In genomic region chr15:98647026-98647773, GRCh38 we compare ENCODE assay signal across 1 cellular context.
TF ChIP-seq lines count a peak whose summit lies in the region.

No MANE protein-coding gene starts in this region.

TF ChIP-seq in HepG2, 621 proteins besides CTCF, POLR2A, EP300 and RAD21 (continued from another document and continues in another):
- TF ChIP-seq FOXP1 (IDR thresholded peaks at IDR 0.05) (no peak), FOXP1 (CRISPR knock-in tag; IDR thresholded peaks at IDR 0.05) (no peak), ZNF672 (CRISPR knock-in tag; IDR thresholded peaks at IDR 0.05) (no peak), ZNF30 (CRISPR knock-in tag; IDR thresholded peaks at IDR 0.05) (0 out of 2 replicates have a peak, but pooled peaks have one; percentile 61), ARHGAP35 (CRISPR knock-in tag; IDR thresholded peaks at IDR 0.05; ENCODE audit: borderline replicate concordance) (no peak; the same call in 1 of the 2 replicates), ZNF501 (CRISPR knock-in tag; IDR thresholded peaks at IDR 0.05) (peak; percentile 66; the same call in 1 of the 2 replicates), TOPORS (CRISPR knock-in tag; IDR thresholded peaks at IDR 0.05) (peak; percentile 91; the same call in 1 of the 2 replicates), CHCHD3 (CRISPR knock-in tag; IDR thresholded peaks at IDR 0.05) (no peak), ZNF143 (CRISPR knock-in tag; IDR thresholded peaks at IDR 0.05) (no peak), JUNB (CRISPR knock-in tag; IDR thresholded peaks at IDR 0.05; ENCODE audit: borderline replicate concordance) (no peak), MTA3 (CRISPR knock-in tag; IDR thresholded peaks at IDR 0.05) (no peak), ZBTB2 (CRISPR knock-in tag; IDR thresholded peaks at IDR 0.05; ENCODE audit: low read depth) (peak; percentile 70; the same call in 1 of the 2 replicates), ZNF710 (CRISPR knock-in tag; IDR thresholded peaks at IDR 0.05; ENCODE audit: borderline replicate concordance) (0 out of 2 replicates have a peak, but pooled peaks have one; percentile 28), ZNF121 (CRISPR knock-in tag; IDR thresholded peaks at IDR 0.05) (peak; percentile 88), ZKSCAN8 (CRISPR knock-in tag; IDR thresholded peaks at IDR 0.05; ENCODE audit: borderline replicate concordance) (no peak), SATB2 (CRISPR knock-in tag; IDR thresholded peaks at IDR 0.05) (0 out of 2 replicates have a peak, but pooled peaks have one; percentile 52), TCF7L2 (IDR thresholded peaks at IDR 0.05; ENCODE audit: low read depth, low read length) (no peak), ZNF260 (CRISPR knock-in tag; IDR thresholded peaks at IDR 0.05; ENCODE audit: borderline replicate concordance, low read depth) (no peak), ZNF18 (CRISPR knock-in tag; IDR thresholded peaks at IDR 0.05; ENCODE audit: insufficient replicate concordance) (peak; percentile 73), MAFF (IDR thresholded peaks at IDR 0.05; ENCODE audit: low read depth, low read length) (no peak), SCMH1 (CRISPR knock-in tag; IDR thresholded peaks at IDR 0.05; ENCODE audit: borderline replicate concordance) (no peak), TOE1 (CRISPR knock-in tag; IDR thresholded peaks at IDR 0.05) (no peak), REXO4 (CRISPR knock-in tag; IDR thresholded peaks at IDR 0.05; ENCODE audit: borderline replicate concordance) (peak; percentile 50; the same call in 1 of the 2 replicates), FOXM1 (CRISPR knock-in tag; IDR thresholded peaks at IDR 0.05) (no peak), SUZ12 (IDR thresholded peaks at IDR 0.05; ENCODE audit: low read depth, low read length) (no peak), SP2 (CRISPR knock-in tag; IDR thresholded peaks at IDR 0.05) (no peak), FOXP4 (CRISPR knock-in tag; IDR thresholded peaks at IDR 0.05) (no peak), ZNF879 (CRISPR knock-in tag; IDR thresholded peaks at IDR 0.05) (no peak), PRMT3 (CRISPR knock-in tag; IDR thresholded peaks at IDR 0.05; ENCODE audit: borderline replicate concordance, low read depth) (0 out of 2 replicates have a peak, but pooled peaks have one; percentile 19), FOXA3 (CRISPR knock-in tag; IDR thresholded peaks at IDR 0.05) (0 out of 2 replicates have a peak, but pooled peaks have one; percentile 13), ZNF34 (CRISPR knock-in tag; IDR thresholded peaks at IDR 0.05; ENCODE audit: borderline replicate concordance) (no peak), LCORL (IDR thresholded peaks at IDR 0.05) (no peak), LCORL (CRISPR knock-in tag; IDR thresholded peaks at IDR 0.05) (no peak), RARG (CRISPR knock-in tag; IDR thresholded peaks at IDR 0.05; ENCODE audit: low read depth) (no peak), ZEB1 (IDR thresholded peaks at IDR 0.05; ENCODE audit: insufficient replicate concordance, low read depth) (no peak), TCF12 (IDR thresholded peaks at IDR 0.05) (no peak), TCF12 (CRISPR knock-in tag; IDR thresholded peaks at IDR 0.05) (0 out of 2 replicates have a peak, but pooled peaks have one; percentile 65), HNF4G (IDR thresholded peaks at IDR 0.05; ENCODE audit: borderline replicate concordance, low read depth, low read length) (no peak), HNF4G (CRISPR knock-in tag; IDR thresholded peaks at IDR 0.05; ENCODE audit: borderline replicate concordance, low read depth) (no peak), HNRNPK (IDR thresholded peaks at IDR 0.05; ENCODE audit: low read depth, low read length, poor library complexity, severe bottlenecking) (no peak), CENPT (CRISPR knock-in tag; IDR thresholded peaks at IDR 0.05; ENCODE audit: low read depth) (peak; percentile 75), TEAD2 (CRISPR knock-in tag; IDR thresholded peaks at IDR 0.05) (no peak), ZNF343 (CRISPR knock-in tag; IDR thresholded peaks at IDR 0.05) (no peak), ZBTB7A (CRISPR knock-in tag; IDR thresholded peaks at IDR 0.05) (no peak), ZNF7 (CRISPR knock-in tag; IDR thresholded peaks at IDR 0.05) (no peak), ZSCAN9 (CRISPR knock-in tag; IDR thresholded peaks at IDR 0.05; ENCODE audit: borderline replicate concordance) (no peak), REL (CRISPR knock-in tag; conservative IDR thresholded peaks at IDR 0.05) (no peak), SP1 (IDR thresholded peaks at IDR 0.05) (no peak), SP1 (CRISPR knock-in tag; IDR thresholded peaks at IDR 0.05) (peak; percentile 59; the same call in 1 of the 2 replicates), FOXO4 (CRISPR knock-in tag; conservative IDR thresholded peaks at IDR 0.05) (no peak), KDM3A (CRISPR knock-in tag; IDR thresholded peaks at IDR 0.05; ENCODE audit: low read depth) (no peak), ZNF747 (CRISPR knock-in tag; IDR thresholded peaks at IDR 0.05; ENCODE audit: borderline replicate concordance) (no peak)
- TF ChIP-seq, protein P1, sequence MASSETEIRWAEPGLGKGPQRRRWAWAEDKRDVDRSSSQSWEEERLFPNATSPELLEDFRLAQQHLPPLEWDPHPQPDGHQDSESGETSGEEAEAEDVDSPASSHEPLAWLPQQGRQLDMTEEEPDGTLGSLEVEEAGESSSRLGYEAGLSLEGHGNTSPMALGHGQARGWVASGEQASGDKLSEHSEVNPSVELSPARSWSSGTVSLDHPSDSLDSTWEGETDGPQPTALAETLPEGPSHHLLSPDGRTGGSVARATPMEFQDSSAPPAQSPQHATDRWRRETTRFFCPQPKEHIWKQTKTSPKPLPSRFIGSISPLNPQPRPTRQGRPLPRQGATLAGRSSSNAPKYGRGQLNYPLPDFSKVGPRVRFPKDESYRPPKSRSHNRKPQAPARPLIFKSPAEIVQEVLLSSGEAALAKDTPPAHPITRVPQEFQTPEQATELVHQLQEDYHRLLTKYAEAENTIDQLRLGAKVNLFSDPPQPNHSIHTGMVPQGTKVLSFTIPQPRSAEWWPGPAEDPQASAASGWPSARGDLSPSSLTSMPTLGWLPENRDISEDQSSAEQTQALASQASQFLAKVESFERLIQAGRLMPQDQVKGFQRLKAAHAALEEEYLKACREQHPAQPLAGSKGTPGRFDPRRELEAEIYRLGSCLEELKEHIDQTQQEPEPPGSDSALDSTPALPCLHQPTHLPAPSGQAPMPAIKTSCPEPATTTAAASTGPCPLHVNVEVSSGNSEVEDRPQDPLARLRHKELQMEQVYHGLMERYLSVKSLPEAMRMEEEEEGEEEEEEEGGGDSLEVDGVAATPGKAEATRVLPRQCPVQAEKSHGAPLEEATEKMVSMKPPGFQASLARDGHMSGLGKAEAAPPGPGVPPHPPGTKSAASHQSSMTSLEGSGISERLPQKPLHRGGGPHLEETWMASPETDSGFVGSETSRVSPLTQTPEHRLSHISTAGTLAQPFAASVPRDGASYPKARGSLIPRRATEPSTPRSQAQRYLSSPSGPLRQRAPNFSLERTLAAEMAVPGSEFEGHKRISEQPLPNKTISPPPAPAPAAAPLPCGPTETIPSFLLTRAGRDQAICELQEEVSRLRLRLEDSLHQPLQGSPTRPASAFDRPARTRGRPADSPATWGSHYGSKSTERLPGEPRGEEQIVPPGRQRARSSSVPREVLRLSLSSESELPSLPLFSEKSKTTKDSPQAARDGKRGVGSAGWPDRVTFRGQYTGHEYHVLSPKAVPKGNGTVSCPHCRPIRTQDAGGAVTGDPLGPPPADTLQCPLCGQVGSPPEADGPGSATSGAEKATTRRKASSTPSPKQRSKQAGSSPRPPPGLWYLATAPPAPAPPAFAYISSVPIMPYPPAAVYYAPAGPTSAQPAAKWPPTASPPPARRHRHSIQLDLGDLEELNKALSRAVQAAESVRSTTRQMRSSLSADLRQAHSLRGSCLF (CRISPR knock-in tag; IDR thresholded peaks at IDR 0.05; ENCODE audit: borderline replicate concordance), result no peak
- TF ChIP-seq, protein P2, sequence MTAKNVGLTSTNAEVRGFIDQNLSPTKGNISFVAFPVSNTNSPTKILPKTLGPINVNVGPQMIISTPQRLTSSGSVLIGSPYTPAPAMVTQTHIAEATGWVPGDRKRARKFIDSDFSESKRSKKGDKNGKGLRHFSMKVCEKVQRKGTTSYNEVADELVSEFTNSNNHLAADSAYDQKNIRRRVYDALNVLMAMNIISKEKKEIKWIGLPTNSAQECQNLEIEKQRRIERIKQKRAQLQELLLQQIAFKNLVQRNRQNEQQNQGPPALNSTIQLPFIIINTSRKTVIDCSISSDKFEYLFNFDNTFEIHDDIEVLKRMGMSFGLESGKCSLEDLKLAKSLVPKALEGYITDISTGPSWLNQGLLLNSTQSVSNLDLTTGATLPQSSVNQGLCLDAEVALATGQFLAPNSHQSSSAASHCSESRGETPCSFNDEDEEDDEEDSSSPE (CRISPR knock-in tag; IDR thresholded peaks at IDR 0.05), result peak; percentile 86
- TF ChIP-seq, protein P3, sequence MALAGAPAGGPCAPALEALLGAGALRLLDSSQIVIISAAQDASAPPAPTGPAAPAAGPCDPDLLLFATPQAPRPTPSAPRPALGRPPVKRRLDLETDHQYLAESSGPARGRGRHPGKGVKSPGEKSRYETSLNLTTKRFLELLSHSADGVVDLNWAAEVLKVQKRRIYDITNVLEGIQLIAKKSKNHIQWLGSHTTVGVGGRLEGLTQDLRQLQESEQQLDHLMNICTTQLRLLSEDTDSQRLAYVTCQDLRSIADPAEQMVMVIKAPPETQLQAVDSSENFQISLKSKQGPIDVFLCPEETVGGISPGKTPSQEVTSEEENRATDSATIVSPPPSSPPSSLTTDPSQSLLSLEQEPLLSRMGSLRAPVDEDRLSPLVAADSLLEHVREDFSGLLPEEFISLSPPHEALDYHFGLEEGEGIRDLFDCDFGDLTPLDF (CRISPR knock-in tag; IDR thresholded peaks at IDR 0.05), result no peak
- TF ChIP-seq, protein P4, sequence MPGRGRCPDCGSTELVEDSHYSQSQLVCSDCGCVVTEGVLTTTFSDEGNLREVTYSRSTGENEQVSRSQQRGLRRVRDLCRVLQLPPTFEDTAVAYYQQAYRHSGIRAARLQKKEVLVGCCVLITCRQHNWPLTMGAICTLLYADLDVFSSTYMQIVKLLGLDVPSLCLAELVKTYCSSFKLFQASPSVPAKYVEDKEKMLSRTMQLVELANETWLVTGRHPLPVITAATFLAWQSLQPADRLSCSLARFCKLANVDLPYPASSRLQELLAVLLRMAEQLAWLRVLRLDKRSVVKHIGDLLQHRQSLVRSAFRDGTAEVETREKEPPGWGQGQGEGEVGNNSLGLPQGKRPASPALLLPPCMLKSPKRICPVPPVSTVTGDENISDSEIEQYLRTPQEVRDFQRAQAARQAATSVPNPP (CRISPR knock-in tag; IDR thresholded peaks at IDR 0.05), result peak; percentile 82; the same call in 1 of the 2 replicates
